10 cellular contexts compared by ENCODE assay signal in the genomic region with DNA sequence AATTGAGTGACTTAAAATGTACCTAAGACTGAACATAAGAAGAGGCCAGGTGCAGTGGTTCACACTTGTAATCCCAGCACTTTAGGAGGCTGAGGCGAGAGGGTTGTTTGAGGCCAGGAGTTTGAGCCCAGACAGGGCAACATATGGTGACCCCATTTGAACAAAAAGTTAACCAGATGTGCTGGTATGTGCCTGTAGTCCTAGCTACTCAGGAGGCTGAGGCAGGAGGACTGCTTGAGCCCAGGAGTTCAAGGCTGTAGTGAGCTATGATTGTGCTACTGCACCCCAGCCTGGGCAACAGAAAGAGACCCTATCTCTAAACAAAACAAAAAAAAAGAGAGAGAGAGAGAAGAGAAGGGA. TPM values are rescaled to one million over a fixed set of nuclear protein-coding genes. Genes with fewer than 3 reads are reported as not detected.
DNase-seq lines count a peak whose midpoint lies in the region; ATAC-seq and TF ChIP-seq lines count a peak whose summit lies in the region.
"Had no signal": no experiment of that assay in that cellular context is flagged by ENCODE, and none has a peak within 500 bp of the region (broad histone marks: within the 10 kb centered on the region; RNA-seq: fewer than 3 reads in every experiment).

No MANE protein-coding gene starts in this region.

- H2AFZ ChIP-seq in SK-N-SH (ENCODE audit: low read depth): 0 out of 2 replicates have a peak overlapping the region, but pooled peaks have one; percentile 3

- no peaks in the 10 kb centered on the region for H3K9me3 Mint-ChIP-seq in activated T-helper 17 cell treated with anti-CD3 and anti-CD28 coated beads, Interleukin-2, amount 50 U/mL, for 72 hours
- H3K9me3 Mint-ChIP-seq in type B pancreatic cell: no peaks in the 10 kb centered on the region

- no peaks in the 10 kb centered on the region for H3K9me3 ChIP-seq in SK-N-SH
- no peaks in the 10 kb centered on the region for H3K9me3 ChIP-seq in mesodermal cell (ENCODE audit: control insufficient read depth, low read length)
- H3K9me3 ChIP-seq: thoracic aorta had no signal

- no peaks in the 10 kb centered on the region for H4K20me1 ChIP-seq in SK-N-SH (ENCODE audit: insufficient read depth)

- no peaks in the 10 kb centered on the region for H3K27me3 ChIP-seq in SK-N-SH (ENCODE audit: insufficient read depth)

- POLR2A ChIA-PET in SK-N-SH (lab: Yijun Ruan, JAX): no interaction called here

- no peak for DNase-seq in SK-N-SH
- DNase-seq in type B pancreatic cell (ENCODE audit: extremely low spot score, unreplicated experiment): no peak
- DNase-seq in NCI-H2081 treated with DMSO at 0.1 percent for 48 hours (lab: John Stamatoyannopoulos, UW): no peak
- no peak for DNase-seq in LoVo (ENCODE audit: low spot score)
- no peak for DNase-seq in iPS-NIHi11 (ENCODE audit: low spot score)

- no peak for ATAC-seq in SK-N-SH treated with all-trans-retinoic acid at 6 μM for 48 hours
- ATAC-seq in activated T-helper 17 cell treated with anti-CD3 and anti-CD28 coated beads, Interleukin-2, amount 50 U/mL, for 72 hours (replicated peaks): no peak

- H3K9me2 ChIP-seq in SK-N-SH: no peaks in the 10 kb centered on the region

- peak overlapping the region; percentile 31; the same call in 1 of the 2 replicates for H3K9ac ChIP-seq in SK-N-SH

- H3K36me3 ChIP-seq in SK-N-SH (replicated peaks in 1 of 2; ENCODE audit: control insufficient read depth in 1 of 2, insufficient read depth in 2 of 2, low read length in 1 of 2) (no peaks in the 10 kb centered on the region), mesodermal cell (ENCODE audit: control insufficient read depth, insufficient read depth, low read length) (no peaks in the 10 kb centered on the region)
- H3K36me3 ChIP-seq: thoracic aorta had no signal

- H3K4me3 ChIP-seq in SK-N-SH (ENCODE audit: low read depth in 2 of 2, low read length in 1 of 2): no peak overlapping the region
- H3K4me3 ChIP-seq in mesodermal cell (ENCODE audit: extremely low read depth, insufficient read depth, low read length, poor library complexity, severe bottlenecking): no peak overlapping the region

- no CpG with 5 or more reads among the region's 1 CpG for WGBS in SK-N-SH (ENCODE audit: low lambda C conversion rate)
- WGBS in mesodermal cell (ENCODE audit: insufficient coverage in 2 of 2), 2 experiments: 87 to 100% methylated on average over 1 of the region's 1 CpG

- H3K4me1 ChIP-seq in SK-N-SH (ENCODE audit: control insufficient read depth in 1 of 2, insufficient read depth in 2 of 2, low read depth in 1 of 2, low read length in 1 of 2) (peaks cover 0 to 2% of the 10 kb centered on the region in 2 experiments; a peak in 1 of 4 replicates), mesodermal cell (ENCODE audit: control insufficient read depth, insufficient read depth, low read length, poor library complexity, severe bottlenecking) (peaks cover 16% of the 10 kb centered on the region)

- H3K36me3 Mint-ChIP-seq in activated T-helper 17 cell treated with anti-CD3 and anti-CD28 coated beads, Interleukin-2, amount 50 U/mL, for 72 hours (ENCODE audit: low read depth): no peaks in the 10 kb centered on the region
- no peaks in the 10 kb centered on the region for H3K36me3 Mint-ChIP-seq in type B pancreatic cell

- no peak overlapping the region for H3K4me3 Mint-ChIP-seq in activated T-helper 17 cell treated with anti-CD3 and anti-CD28 coated beads, Interleukin-2, amount 50 U/mL, for 72 hours
- no peak overlapping the region for H3K4me3 Mint-ChIP-seq in type B pancreatic cell

- TF ChIP-seq CTCF in SK-N-SH (IDR thresholded peaks at IDR 0.05) (no peak), type B pancreatic cell (conservative IDR thresholded peaks at IDR 0.05) (no peak)

- H3K27me3 Mint-ChIP-seq in activated T-helper 17 cell treated with anti-CD3 and anti-CD28 coated beads, Interleukin-2, amount 50 U/mL, for 72 hours: no peaks in the 10 kb centered on the region
- H3K27me3 Mint-ChIP-seq in type B pancreatic cell: no peaks in the 10 kb centered on the region

- TF ChIP-seq RAD21 in SK-N-SH (IDR thresholded peaks at IDR 0.05; ENCODE audit: low read length): no peak

- CTCF ChIA-PET in SK-N-SH (lab: Yijun Ruan, JAX): interaction anchor here (0.8 to 1.5 kb wide), 4 partner anchors 10 to 117 kb away, joined by 3 to 6 read pairs (median 4); partner anchors contain the start of gene PAQR8

- peaks cover 18% of the 10 kb centered on the region for H3K4me1 Mint-ChIP-seq in activated T-helper 17 cell treated with anti-CD3 and anti-CD28 coated beads, Interleukin-2, amount 50 U/mL, for 72 hours
- H3K4me1 Mint-ChIP-seq in type B pancreatic cell (ENCODE audit: unreplicated experiment): peaks cover 12% of the 10 kb centered on the region

- peak overlapping the region; percentile 9 for H3K4me2 ChIP-seq in SK-N-SH

- TF ChIP-seq EP300 in SK-N-SH (IDR thresholded peaks at IDR 0.05; ENCODE audit: borderline replicate concordance in 1 of 2, low read depth in 1 of 2, low read length in 1 of 2): no peak

- no peaks in the 10 kb centered on the region for H3K79me2 ChIP-seq in SK-N-SH (ENCODE audit: insufficient read depth)

- peak overlapping the region; percentile 70 for H3K27ac Mint-ChIP-seq in activated T-helper 17 cell treated with anti-CD3 and anti-CD28 coated beads, Interleukin-2, amount 50 U/mL, for 72 hours
- peak overlapping the region; percentile 86 for H3K27ac Mint-ChIP-seq in type B pancreatic cell

- H3K27ac ChIP-seq in SK-N-SH (ENCODE audit: low read depth in 2 of 2, low read length in 1 of 2) (peak overlapping the region in 1 of 2 experiments; percentile 72; a peak in 2 of 4 replicates), mesodermal cell (ENCODE audit: low read depth, low read length, severe bottlenecking) (peak overlapping the region; percentile 71)
- H3K27ac ChIP-seq: thoracic aorta, VCaP had no signal

- peaks cover 14% of the 10 kb centered on the region for H3F3A ChIP-seq in SK-N-SH (replicated peaks; ENCODE audit: insufficient read depth)

TF ChIP-seq in SK-N-SH, 30 proteins besides CTCF, POLR2A, EP300 and RAD21 (continues in another document):
- TF ChIP-seq CHD2 (IDR thresholded peaks at IDR 0.05; ENCODE audit: low read length, partially characterized antibody) (no peak), GABPA (IDR thresholded peaks at IDR 0.05; ENCODE audit: low read depth) (no peak), REST (IDR thresholded peaks at IDR 0.05; ENCODE audit: low read depth, low read length) (no peak)

TF ChIP-seq in SK-N-SH treated with all-trans-retinoic acid at 6 μM for 48 hours, 23 proteins besides CTCF, POLR2A, EP300 and RAD21 (continues in another document):
- TF ChIP-seq CREB5 (CRISPR knock-in tag; IDR thresholded peaks at IDR 0.05; ENCODE audit: low read depth): no peak
- TF ChIP-seq ISL1 (CRISPR knock-in tag; IDR thresholded peaks at IDR 0.05): no peak
- no peak for TF ChIP-seq PATZ1 (CRISPR knock-in tag; IDR thresholded peaks at IDR 0.05; ENCODE audit: borderline replicate concordance)
- no peak for TF ChIP-seq RARB (CRISPR knock-in tag; IDR thresholded peaks at IDR 0.05)
- no peak for TF ChIP-seq ESRRG (CRISPR knock-in tag; IDR thresholded peaks at IDR 0.05)
- TF ChIP-seq ZNF8 (CRISPR knock-in tag; IDR thresholded peaks at IDR 0.05): no peak
- TF ChIP-seq ZC3H10 (CRISPR knock-in tag; IDR thresholded peaks at IDR 0.05): no peak
- TF ChIP-seq ZFP30 (CRISPR knock-in tag; IDR thresholded peaks at IDR 0.05): no peak
- TF ChIP-seq CSRNP3 (CRISPR knock-in tag; IDR thresholded peaks at IDR 0.05): no peak
- TF ChIP-seq ZNF565 (CRISPR knock-in tag; conservative IDR thresholded peaks at IDR 0.05; ENCODE audit: low read depth): no peak

RNA-seq across cellular contexts. Expression of gene PAQR8, which starts 10.1 kb away (rescaled TPM):
- polyA plus RNA-seq in SK-N-SH (2012; rRNA removed): 2.3 and 2.4 TPM in 2 replicates
- 2.2 and 3.1 TPM in 2 replicates for polyA plus RNA-seq in SK-N-SH (2012; cell fraction: cytosol; rRNA removed)
- 0.55 and 0.86 TPM in 2 replicates for polyA plus RNA-seq in SK-N-SH (2012; cell fraction: nucleus; rRNA removed)
- 1 to 10 TPM; 5.7 to 9.2 TPM for total RNA-seq in activated T-helper 17 cell treated with anti-CD3 and anti-CD28 coated beads, Interleukin-2, amount 50 U/mL, for 72 hours
- 18.8 TPM for polyA plus RNA-seq in mesodermal cell (2013, experiment 1 of 2)
- 18.5 TPM for polyA plus RNA-seq in mesodermal cell (2013, experiment 2 of 2)
- 17.6 and 21.2 TPM in 2 replicates for total RNA-seq in type B pancreatic cell (ENCODE audit: low replicate concordance)
